Comparison of ENCODE assay signal across 24 cellular contexts in genomic region chr2:15582153-15582552, GRCh38.
"Had no signal": no experiment of that assay in that cellular context is flagged by ENCODE, and none has a peak within 500 bp of the region (broad histone marks: within the 10 kb centered on the region; RNA-seq: fewer than 3 reads in every experiment).

No MANE protein-coding gene starts in this region.

- H3K9me3 Mint-ChIP-seq: activated CD4-positive, alpha-beta memory T cell treated with anti-CD3 and anti-CD28 coated beads for 36 hours; activated CD4-positive, alpha-beta T cell treated with anti-CD3 and anti-CD28 coated beads, Interleukin-2, amount 10 ng/mL, durations not matched to agents 7 days and 5 days; activated naive CD4-positive, alpha-beta T cell treated with anti-CD3 and anti-CD28 coated beads for 36 hours; activated T-helper 17 cell treated with anti-CD3 and anti-CD28 coated beads, Interleukin-2, amount 50 U/mL, for 72 hours; brain; central memory CD8-positive, alpha-beta T cell had no signal

- DNase-seq: activated CD4-positive, alpha-beta memory T cell treated with anti-CD3 and anti-CD28 coated beads for 36 hours; activated CD4-positive, alpha-beta T cell treated with anti-CD3 and anti-CD28 coated beads, Interleukin-2, amount 10 ng/mL, durations not matched to agents 7 days and 5 days; activated CD4-positive, CD25-positive, alpha-beta regulatory T cell; activated gamma-delta T cell; activated naive CD4-positive, alpha-beta T cell treated with anti-CD3 and anti-CD28 coated beads for 36 hours; activated T-cell treated with anti-CD3 and anti-CD28 coated beads for 4 hours; activated T-cell treated with anti-CD3 and anti-CD28 coated beads, Interleukin-2, amount 50 U/mL, for 48 hours; amygdala; cortex of kidney; NCI-H1092; NCI-H1694 treated with DMSO at 0.1 percent for 48 hours; NCI-H2081; NCI-H446; NCI-H524; NCI-H82; PC-9; SHP77 treated with DMSO at 0.1 percent for 48 hours; T-helper 2 cell; T1000 had no signal

- H3K4me2 ChIP-seq: PC-9 had no signal

- H3K27ac Mint-ChIP-seq: activated CD4-positive, alpha-beta memory T cell treated with anti-CD3 and anti-CD28 coated beads for 36 hours; activated CD4-positive, alpha-beta T cell treated with anti-CD3 and anti-CD28 coated beads, Interleukin-2, amount 10 ng/mL, durations not matched to agents 7 days and 5 days; activated naive CD4-positive, alpha-beta T cell treated with anti-CD3 and anti-CD28 coated beads for 36 hours; activated naive CD8-positive, alpha-beta T cell; activated T-helper 17 cell treated with anti-CD3 and anti-CD28 coated beads, Interleukin-2, amount 50 U/mL, for 72 hours had no signal

- H3K4me3 Mint-ChIP-seq: activated CD4-positive, alpha-beta memory T cell treated with anti-CD3 and anti-CD28 coated beads for 36 hours; activated CD4-positive, alpha-beta T cell treated with anti-CD3 and anti-CD28 coated beads, Interleukin-2, amount 10 ng/mL, durations not matched to agents 7 days and 5 days; activated naive CD4-positive, alpha-beta T cell treated with anti-CD3 and anti-CD28 coated beads for 36 hours; activated naive CD8-positive, alpha-beta T cell; activated T-helper 17 cell treated with anti-CD3 and anti-CD28 coated beads, Interleukin-2, amount 50 U/mL, for 72 hours; brain; central memory CD8-positive, alpha-beta T cell had no signal

- H3K4me1 Mint-ChIP-seq: activated CD4-positive, alpha-beta T cell treated with anti-CD3 and anti-CD28 coated beads, Interleukin-2, amount 10 ng/mL, durations not matched to agents 7 days and 5 days; activated T-helper 17 cell treated with anti-CD3 and anti-CD28 coated beads, Interleukin-2, amount 50 U/mL, for 72 hours; brain had no signal

- H3K4me3 ChIP-seq: PC-9 had no signal

- H3K27me3 Mint-ChIP-seq: activated CD4-positive, alpha-beta T cell treated with anti-CD3 and anti-CD28 coated beads, Interleukin-2, amount 10 ng/mL, durations not matched to agents 7 days and 5 days; central memory CD8-positive, alpha-beta T cell had no signal

- ATAC-seq: activated T-helper 17 cell treated with anti-CD3 and anti-CD28 coated beads, Interleukin-2, amount 50 U/mL, for 72 hours had no signal

- H3K27ac ChIP-seq: PC-9, VCaP had no signal

- H3K36me3 Mint-ChIP-seq: activated CD4-positive, alpha-beta memory T cell treated with anti-CD3 and anti-CD28 coated beads for 36 hours; activated naive CD8-positive, alpha-beta T cell; brain had no signal

- H2AFZ ChIP-seq: PC-9 had no signal
